ENCODE assay signal across 26 cellular contexts in genomic region chr9:123377211-123377971, GRCh38. TPM values are rescaled to one million over a fixed set of nuclear protein-coding genes. Genes with fewer than 3 reads are reported as not detected.
DNase-seq lines count a peak whose midpoint lies in the region; ATAC-seq, FAIRE-seq and TF ChIP-seq lines count a peak whose summit lies in the region.
"Had no signal": no experiment of that assay in that cellular context is flagged by ENCODE, and none has a peak within 500 bp of the region (broad histone marks: within the 10 kb centered on the region; RNA-seq: fewer than 3 reads in every experiment).

No MANE protein-coding gene starts in this region.

- H3K56ac ChIP-seq in H1 (replicated peaks; ENCODE audit: insufficient read length, low read depth, low read length) (no peak overlapping the region), mesendoderm (ENCODE audit: low read length) (no peak overlapping the region)

- no peak for DNase-seq in stimulated activated naive CD8-positive, alpha-beta T cell treated with anti-CD3 and anti-CD28 coated beads, Interleukin-15, amount 100 ng/mL, for 72 hours
- no peak for DNase-seq in stimulated activated naive CD8-positive, alpha-beta T cell treated with anti-CD3 and anti-CD28 coated beads, Interleukin-15, Interleukin-2, amounts not matched to agents 100 U/mL and 50 U/mL, for 24 hours
- no peak for DNase-seq in H1 (ENCODE audit: low read depth in 1 of 2, low spot score in 2 of 2)
- peak; percentile 71 for DNase-seq in nephron progenitor cell
- no peak for DNase-seq in stimulated activated CD4-positive, alpha-beta T cell treated with anti-CD3 and anti-CD28 coated beads, Interleukin-12 subunit alpha, Interleukin-12 subunit beta, amount 100 ng/mL, for 4 hours
- DNase-seq in pons (ENCODE audit: low spot score): no peak
- DNase-seq in mesendoderm: no peak
- DNase-seq: ACHN; activated CD4-positive, CD25-positive, alpha-beta regulatory T cell; activated naive CD4-positive, alpha-beta T cell treated with anti-CD3 and anti-CD28 coated beads, Interleukin-2, amount 50 U/mL, for 16 hours; Caco-2; HFFc6; immature natural killer cell; NCI-H1694; NCI-H446 treated with DMSO at 0.1 percent for 48 hours; PC-9; T-helper 1 cell had no signal

- H3K9me3 ChIP-seq in H1 (ENCODE audit: insufficient read depth in 2 of 2, low read depth in 1 of 2, low read length in 1 of 2): no peaks in the 10 kb centered on the region
- H3K9me3 ChIP-seq: breast epithelium, Caco-2, suprapubic skin had no signal

- H3K27me3 Mint-ChIP-seq in stimulated activated naive CD8-positive, alpha-beta T cell treated with anti-CD3 and anti-CD28 coated beads, Interleukin-15, amount 100 ng/mL, for 72 hours: peaks cover 37% of the 10 kb centered on the region
- H3K27me3 Mint-ChIP-seq in nephron progenitor cell (ENCODE audit: low read depth, poor library complexity): no peaks in the 10 kb centered on the region

- peaks cover 16% of the 10 kb centered on the region for H3K4me1 Mint-ChIP-seq in stimulated activated naive CD8-positive, alpha-beta T cell treated with anti-CD3 and anti-CD28 coated beads, Interleukin-15, amount 100 ng/mL, for 72 hours
- H3K4me1 Mint-ChIP-seq in nephron progenitor cell: peaks cover 75% of the 10 kb centered on the region
- H3K4me1 Mint-ChIP-seq: immature natural killer cell had no signal

- H3K4me1 ChIP-seq in H1 (replicated peaks in 1 of 4; ENCODE audit: control insufficient read depth in 3 of 4, insufficient read depth in 4 of 4, low read length in 3 of 4) (peaks cover 0 to 15% (median 8%) of the 10 kb centered on the region in 4 experiments; a peak in 6 of 7 replicates), mesendoderm (ENCODE audit: control insufficient read depth, low read depth, low read length) (peaks cover 2% of the 10 kb centered on the region)
- H3K4me1 ChIP-seq: breast epithelium had no signal

- no peaks in the 10 kb centered on the region; a peak in 4 of 8 replicates for H3K36me3 ChIP-seq in H1 (ENCODE audit: control insufficient read depth in 2 of 4, insufficient read depth in 4 of 4, low read length in 3 of 4)
- no peaks in the 10 kb centered on the region for H3K36me3 ChIP-seq in mesendoderm (ENCODE audit: control insufficient read depth, insufficient read depth, low read length)
- H3K36me3 ChIP-seq: breast epithelium had no signal

- H2AK5ac ChIP-seq in H1 (ENCODE audit: low read depth, low read length) (0 out of 2 replicates have a peak overlapping the region, but pooled peaks have one; percentile 39), mesendoderm (ENCODE audit: low read length) (no peak overlapping the region)

- H3K4me2 ChIP-seq in H1 (ENCODE audit: insufficient read depth in 1 of 2, low read depth in 2 of 2, low read length in 2 of 2) (no peak overlapping the region), mesendoderm (ENCODE audit: low read length) (no peak overlapping the region)
- H3K4me2 ChIP-seq: PC-9 had no signal

- POLR2A ChIA-PET in H1 (lab: Charles Lee; ENCODE audit: partially characterized antibody): interaction anchor here (3.9 kb wide), 1 partner anchor 17 kb away, joined by 19 read pairs; no protein-coding TSS in a partner anchor

- no peak overlapping the region for H2AFZ ChIP-seq in H1 (ENCODE audit: low read length)
- H2AFZ ChIP-seq: PC-9 had no signal

- no peak overlapping the region for H3K4ac ChIP-seq in H1 (replicated peaks; ENCODE audit: insufficient read length, low read depth, low read length)
- H3K4ac ChIP-seq in mesendoderm (ENCODE audit: low read depth, low read length): no peak overlapping the region

- CTCF ChIA-PET in H1 (lab: Charles Lee; ENCODE audit: partially characterized antibody): interaction anchor here (0.7 to 29.0 kb wide), 4 partner anchors 9 to 263 kb away, joined by 3 to 668 read pairs (median 16); partner anchors contain the start of gene CRB2

- peaks cover 4% of the 10 kb centered on the region for H3K36me3 Mint-ChIP-seq in nephron progenitor cell (ENCODE audit: low read depth)
- H3K36me3 Mint-ChIP-seq: immature natural killer cell had no signal

- no peak overlapping the region for H3K4me3 ChIP-seq in H1 (ENCODE audit: extremely low read depth in 1 of 4, insufficient read depth in 2 of 4, low read depth in 3 of 4, low read length in 4 of 4)
- no peak overlapping the region for H3K4me3 ChIP-seq in mesendoderm (ENCODE audit: low read length)
- H3K4me3 ChIP-seq: breast epithelium, PC-9, suprapubic skin had no signal

- H3K18ac ChIP-seq in H1 (ENCODE audit: extremely low read depth, low read length) (no peak overlapping the region), mesendoderm (ENCODE audit: low read length) (no peak overlapping the region)

- ATAC-seq in stimulated activated naive CD8-positive, alpha-beta T cell treated with anti-CD3 and anti-CD28 coated beads, Interleukin-15, amount 100 ng/mL, for 72 hours: peak; percentile 17
- ATAC-seq in stimulated activated naive CD8-positive, alpha-beta T cell treated with anti-CD3 and anti-CD28 coated beads, Interleukin-15, Interleukin-2, amounts not matched to agents 100 U/mL and 50 U/mL, for 24 hours: no peak
- ATAC-seq in GM18861 (IDR thresholded peaks at IDR 0.05; ENCODE audit: unreplicated experiment): no peak

- H3K4me3 Mint-ChIP-seq in stimulated activated naive CD8-positive, alpha-beta T cell treated with anti-CD3 and anti-CD28 coated beads, Interleukin-15, amount 100 ng/mL, for 72 hours: no peak overlapping the region
- peak overlapping the region; percentile 51 for H3K4me3 Mint-ChIP-seq in nephron progenitor cell
- H3K4me3 Mint-ChIP-seq: HFFc6, immature natural killer cell had no signal

- no peak overlapping the region for H2BK120ac ChIP-seq in H1 (replicated peaks; ENCODE audit: low read depth, low read length)
- H2BK120ac ChIP-seq in mesendoderm (ENCODE audit: low read depth, low read length): no peak overlapping the region

- no peak overlapping the region for H4K91ac ChIP-seq in H1 (replicated peaks; ENCODE audit: insufficient read length, low read length)

- H3K9me3 Mint-ChIP-seq in stimulated activated naive CD8-positive, alpha-beta T cell treated with anti-CD3 and anti-CD28 coated beads, Interleukin-15, amount 100 ng/mL, for 72 hours: no peaks in the 10 kb centered on the region
- no peaks in the 10 kb centered on the region for H3K9me3 Mint-ChIP-seq in nephron progenitor cell
- H3K9me3 Mint-ChIP-seq: HFFc6, immature natural killer cell had no signal

- no peak overlapping the region for H3K23ac ChIP-seq in H1 (ENCODE audit: insufficient read length)
- no peak overlapping the region for H3K23ac ChIP-seq in mesendoderm (ENCODE audit: low read length)

- H4K5ac ChIP-seq in H1 (ENCODE audit: insufficient read length, low read depth, low read length) (no peak overlapping the region), mesendoderm (ENCODE audit: low read length) (no peak overlapping the region)

- H2BK20ac ChIP-seq in H1 (ENCODE audit: low read length): no peak overlapping the region

- H4K20me1 ChIP-seq in H1 (replicated peaks in 1 of 2; ENCODE audit: control insufficient read depth in 1 of 2, insufficient read depth in 2 of 2, low read length in 2 of 2): peaks cover 8% of the 10 kb centered on the region in 2 experiments

- 0 out of 2 replicates have a peak, but pooled peaks cover 3% of the 10 kb centered on the region for H3K23me2 ChIP-seq in H1 (ENCODE audit: low read depth, low read length)

- H2BK5ac ChIP-seq in H1 (ENCODE audit: low read depth, low read length): no peak overlapping the region
- H2BK5ac ChIP-seq in mesendoderm (ENCODE audit: low read length): no peak overlapping the region

- 87% methylated on average over 21 of the region's 21 CpGs; no CpG with 5 or more reads in 1 of the 2 experiments for WGBS in H1 (ENCODE audit: extremely low coverage in 1 of 2, insufficient coverage in 1 of 2, insufficient read length in 1 of 2, insufficient replicate concordance in 2 of 2, low coverage in 1 of 2, low lambda C conversion rate in 2 of 2, missing lambda C conversion rate in 1 of 2), 2 experiments
- WGBS in mesendoderm (ENCODE audit: extremely low coverage, insufficient coverage, low lambda C conversion rate): no CpG with 5 or more reads among the region's 21 CpGs

- H3K79me2 ChIP-seq in H1 (ENCODE audit: control insufficient read depth in 1 of 2, insufficient read depth in 2 of 2, low read length in 2 of 2) (no peaks in the 10 kb centered on the region), mesendoderm (ENCODE audit: control insufficient read depth, insufficient read depth, low read length) (no peaks in the 10 kb centered on the region)

- no peak overlapping the region for H2BK15ac ChIP-seq in H1 (ENCODE audit: low read length)
- no peak overlapping the region for H2BK15ac ChIP-seq in mesendoderm (replicated peaks; ENCODE audit: low read depth)

- H3K9ac ChIP-seq in H1 (replicated peaks in 1 of 4; ENCODE audit: extremely low read depth in 1 of 4, low read depth in 3 of 4, low read length in 3 of 4): no peak overlapping the region
- no peak overlapping the region for H3K9ac ChIP-seq in mesendoderm (ENCODE audit: low read length)

- no peak for TF ChIP-seq CTCF in H1 (IDR thresholded peaks at IDR 0.05; ENCODE audit: control extremely low read depth in 1 of 3, insufficient read depth in 1 of 3, low read depth in 1 of 3, low read length in 3 of 3)
- TF ChIP-seq CTCF in nephron progenitor cell (IDR thresholded peaks at IDR 0.05): no peak

- H3K79me1 ChIP-seq in H1 (ENCODE audit: low read depth, low read length) (no peaks in the 10 kb centered on the region), mesendoderm (ENCODE audit: low read length) (no peaks in the 10 kb centered on the region)

- peak overlapping the region; percentile 57; the same call in 1 of the 2 replicates for H4K8ac ChIP-seq in H1 (ENCODE audit: extremely low read depth, insufficient read depth, low read length)
- H4K8ac ChIP-seq in mesendoderm (ENCODE audit: low read depth, low read length): no peak overlapping the region

- no peak overlapping the region for H2BK12ac ChIP-seq in H1 (ENCODE audit: low read depth, low read length)

- H3K14ac ChIP-seq in H1 (ENCODE audit: insufficient read length): no peak overlapping the region

- TF ChIP-seq POLR2A in H1 (IDR thresholded peaks at IDR 0.05; ENCODE audit: control extremely low read depth in 1 of 2, low read depth in 2 of 2, low read length in 2 of 2): no peak

- no peak overlapping the region for H3K27ac ChIP-seq in H1 (ENCODE audit: low read depth, low read length)
- H3K27ac ChIP-seq in mesendoderm (ENCODE audit: low read depth, low read length): no peak overlapping the region
- H3K27ac ChIP-seq: breast epithelium, HL-60, PC-9, suprapubic skin had no signal

- peaks cover 0 to 24% (median 14%) of the 10 kb centered on the region in 4 experiments; a peak in 5 of 7 replicates for H3K27me3 ChIP-seq in H1 (replicated peaks in 1 of 4; ENCODE audit: control insufficient read depth in 3 of 4, extremely low read depth in 1 of 4, insufficient read depth in 3 of 4, low read length in 3 of 4)
- H3K27me3 ChIP-seq in mesendoderm (ENCODE audit: insufficient read depth, low read length, poor library complexity): no peaks in the 10 kb centered on the region

- no peak for TF ChIP-seq EP300 in H1 (IDR thresholded peaks at IDR 0.05; ENCODE audit: borderline replicate concordance in 1 of 2, low read depth in 2 of 2, low read length in 2 of 2)

- H3K27ac Mint-ChIP-seq in stimulated activated naive CD8-positive, alpha-beta T cell treated with anti-CD3 and anti-CD28 coated beads, Interleukin-15, amount 100 ng/mL, for 72 hours: peak overlapping the region in 1 of 2 donors; percentile 39
- H3K27ac Mint-ChIP-seq in nephron progenitor cell: peak overlapping the region; percentile 97
- H3K27ac Mint-ChIP-seq: HFFc6, immature natural killer cell had no signal

- no peak for TF ChIP-seq RAD21 in H1 (IDR thresholded peaks at IDR 0.05 in 1 of 2, conservative IDR thresholded peaks at IDR 0.05 in 1 of 2; ENCODE audit: low read depth in 2 of 2, low read length in 2 of 2)

- FAIRE-seq in H1 (lab: Jason Lieb, UNC): no peak
- FAIRE-seq: G401.6, GM19239 had no signal

RNA-seq across cellular contexts. Expression of gene CRB2, which starts 21.4 kb away (rescaled TPM):
- total RNA-seq in H1 (2021; fragmentation: NEBNext Ultra II Directional; extraction: Animal tissue kit (Norgen Biotek cat#: 25700)): 8.4 and 10.3 TPM in 2 replicates
- 4.0 and 6.9 TPM in 2 replicates for polyA plus RNA-seq in H1 (2011; rRNA removed)
- 4.8 TPM for polyA plus RNA-seq in H1 (2011; cell fraction: cytosol; rRNA removed)
- 21.4 TPM for polyA plus RNA-seq in H1 (2011; cell fraction: nucleus; rRNA removed)
- 5.1 to 11.2 TPM (median 9.5 TPM) in 4 replicates for polyA plus RNA-seq in H1 (2012, experiment 1 of 2)
- 6.3 TPM for polyA plus RNA-seq in H1 (2012, experiment 2 of 2)
- polyA plus RNA-seq in H1 (2013, experiment 1 of 2): 3.3 TPM
- polyA plus RNA-seq in H1 (2013, experiment 2 of 2): 3.0 TPM
- polyA minus RNA-seq in H1 (2011; rRNA and poly(A)+ RNA removed): 8.8 and 10.1 TPM in 2 replicates
- polyA minus RNA-seq in H1 (2011; cell fraction: cytosol; rRNA and poly(A)+ RNA removed): 17.2 TPM
- 19.0 TPM for polyA minus RNA-seq in H1 (2011; cell fraction: nucleus; rRNA and poly(A)+ RNA removed)
- 0.06 TPM for polyA plus RNA-seq in mesendoderm (2013, experiment 1 of 2)
- 0.07 TPM for polyA plus RNA-seq in mesendoderm (2013, experiment 2 of 2)
- total RNA-seq: HFFc6, M059J, mesenteric fat pad, osteocyte, PC-9, suprapubic skin had no signal
